ENCODE assay signal across 8 cellular contexts in the genomic region with DNA sequence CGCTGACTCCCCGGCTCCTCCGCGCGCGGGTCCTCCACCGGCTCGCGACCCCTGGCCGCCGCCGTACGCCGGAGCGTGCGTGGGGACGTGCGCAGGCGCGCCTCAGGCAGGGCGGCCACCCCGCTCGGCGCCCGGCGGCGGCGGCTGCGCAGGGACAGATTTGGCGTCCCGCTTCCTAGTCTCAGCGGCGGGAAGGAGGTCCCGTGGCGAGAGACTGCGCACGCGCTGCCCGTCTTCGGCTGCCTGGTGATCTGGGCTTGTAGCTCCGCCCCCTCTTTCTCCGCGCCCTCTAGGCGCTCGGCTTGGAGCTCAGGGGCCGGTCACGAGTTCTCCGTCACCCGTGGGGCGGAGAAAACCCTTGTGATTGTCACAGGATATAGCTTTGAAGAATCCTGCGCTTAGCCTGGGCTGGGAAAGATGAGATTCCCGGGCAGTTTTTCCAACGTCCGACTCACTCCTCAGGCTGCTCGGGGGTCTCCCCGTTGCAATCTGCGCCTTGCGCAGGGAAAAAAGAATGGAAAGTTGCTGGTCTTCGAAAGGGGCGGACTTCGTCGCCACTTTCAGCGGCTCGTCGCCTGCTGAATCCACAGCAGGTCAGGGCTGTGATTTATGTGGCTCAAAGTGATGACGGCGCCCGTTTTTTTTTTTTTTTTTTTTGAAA. TPM values are rescaled to one million over a fixed set of nuclear protein-coding genes. Genes with fewer than 3 reads are reported as not detected.
DNase-seq lines count a peak whose midpoint lies in the region; ATAC-seq and TF ChIP-seq lines count a peak whose summit lies in the region.

A gene with protein sequence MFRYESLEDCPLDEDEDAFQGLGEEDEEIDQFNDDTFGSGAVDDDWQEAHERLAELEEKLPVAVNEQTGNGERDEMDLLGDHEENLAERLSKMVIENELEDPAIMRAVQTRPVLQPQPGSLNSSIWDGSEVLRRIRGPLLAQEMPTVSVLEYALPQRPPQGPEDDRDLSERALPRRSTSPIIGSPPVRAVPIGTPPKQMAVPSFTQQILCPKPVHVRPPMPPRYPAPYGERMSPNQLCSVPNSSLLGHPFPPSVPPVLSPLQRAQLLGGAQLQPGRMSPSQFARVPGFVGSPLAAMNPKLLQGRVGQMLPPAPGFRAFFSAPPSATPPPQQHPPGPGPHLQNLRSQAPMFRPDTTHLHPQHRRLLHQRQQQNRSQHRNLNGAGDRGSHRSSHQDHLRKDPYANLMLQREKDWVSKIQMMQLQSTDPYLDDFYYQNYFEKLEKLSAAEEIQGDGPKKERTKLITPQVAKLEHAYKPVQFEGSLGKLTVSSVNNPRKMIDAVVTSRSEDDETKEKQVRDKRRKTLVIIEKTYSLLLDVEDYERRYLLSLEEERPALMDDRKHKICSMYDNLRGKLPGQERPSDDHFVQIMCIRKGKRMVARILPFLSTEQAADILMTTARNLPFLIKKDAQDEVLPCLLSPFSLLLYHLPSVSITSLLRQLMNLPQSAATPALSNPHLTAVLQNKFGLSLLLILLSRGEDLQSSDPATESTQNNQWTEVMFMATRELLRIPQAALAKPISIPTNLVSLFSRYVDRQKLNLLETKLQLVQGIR (minus strand): TSS at position 88 of the 661 bp plus-strand sequence. CDS start 142 bp downstream, outside the sequence.

- H3K4me1 ChIP-seq in KMS-11 (ENCODE audit: low read depth, poor library complexity, severe bottlenecking) (peaks cover 15% of the 10 kb centered on the region), Peyer's patch (peaks cover 4 to 28% (median 8%) of the 10 kb centered on the region in 4 donors), muscle layer of colon (ENCODE audit: insufficient read depth, low read length) (peaks cover 22% of the 10 kb centered on the region)

- no peaks in the 10 kb centered on the region for H3K27me3 ChIP-seq in KMS-11 (ENCODE audit: insufficient read depth, low read depth)
- H3K27me3 ChIP-seq in Peyer's patch: no peaks in the 10 kb centered on the region
- H3K27me3 ChIP-seq in muscle layer of colon (ENCODE audit: control insufficient read depth in 1 of 2, insufficient read depth in 2 of 2, low read length in 2 of 2): no peaks in the 10 kb centered on the region

- TF ChIP-seq CTCF in KMS-11 (conservative IDR thresholded peaks at IDR 0.05; ENCODE audit: low read depth, low read length): no peak
- no peak for TF ChIP-seq CTCF in Peyer's patch (IDR thresholded peaks at IDR 0.05)

- H3K27ac ChIP-seq in KMS-11 (peak within 1 kb of the TSS; percentile 71), Peyer's patch (peak within 1 kb of the TSS; percentile 91 to 99 (median 96)), muscle layer of colon (ENCODE audit: low read depth, low read length) (peak within 1 kb of the TSS; percentile 99)

- H2AFZ ChIP-seq in KMS-11 (ENCODE audit: low read depth): peak within 1 kb of the TSS; percentile 88

- DNase-seq in DMS53 treated with DMSO at 0.1 percent for 48 hours (lab: John Stamatoyannopoulos, UW; ENCODE audit: unreplicated experiment): peak; percentile 89
- DNase-seq in Peyer's patch: peak; percentile 99 to 100 (median 99)
- peak; percentile 96 to 98 for DNase-seq in activated T-cell treated with anti-CD3 and anti-CD28 coated beads, Interleukin-2, amount 50 U/mL, for 48 hours
- peak; percentile 97 for DNase-seq in stimulated activated CD8-positive, alpha-beta memory T cell treated with anti-CD3 and anti-CD28 coated beads, Interleukin-7, amount 100 ng/mL, for 24 hours (ENCODE audit: low read depth)

- ATAC-seq in GM21737 (IDR thresholded peaks at IDR 0.05; ENCODE audit: unreplicated experiment) (peak; percentile 93), esophagus mucosa (peak; percentile 99)

- peak within 1 kb of the TSS; percentile 74 for H3K4me2 ChIP-seq in KMS-11

- H3K79me2 ChIP-seq in KMS-11 (ENCODE audit: insufficient read depth, low read depth): peaks cover 17% of the 10 kb centered on the region

- peaks cover 3% of the 10 kb centered on the region; the same call in 1 of the 2 replicates for H3K36me3 ChIP-seq in KMS-11 (ENCODE audit: insufficient read depth)
- peaks cover 0 to 27% (median 0%) of the 10 kb centered on the region in 3 donors for H3K36me3 ChIP-seq in Peyer's patch
- peaks cover 24% of the 10 kb centered on the region for H3K36me3 ChIP-seq in muscle layer of colon (ENCODE audit: insufficient read depth, low read length)

- peak; percentile 64 to 86 for TF ChIP-seq POLR2A in Peyer's patch (IDR thresholded peaks at IDR 0.05)

- H3K9ac ChIP-seq in KMS-11 (peak within 1 kb of the TSS; percentile 79), muscle layer of colon (ENCODE audit: low read length) (peak within 1 kb of the TSS; percentile 79)

- H3K9me3 ChIP-seq in Peyer's patch (no peaks in the 10 kb centered on the region), muscle layer of colon (ENCODE audit: low read length) (no peaks in the 10 kb centered on the region)

- H3K4me3 ChIP-seq in KMS-11 (IDR thresholded peaks at IDR 0.05; ENCODE audit: insufficient read depth, low read depth, low read length) (peak within 1 kb of the TSS; percentile 51), Peyer's patch (peak within 1 kb of the TSS; percentile 80 to 99 (median 91)), muscle layer of colon (ENCODE audit: low read depth in 1 of 2, low read length in 2 of 2) (peak within 1 kb of the TSS; percentile 77 to 92)

- no peaks in the 10 kb centered on the region for H4K20me1 ChIP-seq in KMS-11 (ENCODE audit: insufficient read depth)

RNA-seq across cellular contexts. Expression of the gene that starts here (rescaled TPM):
- total RNA-seq in Peyer's patch (10 to 100 TPM; 19.0 to 25.6 (median 22.9) TPM), esophagus mucosa (20.6 TPM)

Comparison
In these comparisons a context has a peak if more than half of its experiments do, and no peak if none do; other contexts are left out.
1. Peak in every context shown above with its lines: DNase-seq, ATAC-seq, H3K4me3 ChIP-seq and H3K27ac ChIP-seq.